16 cellular contexts compared by ENCODE assay signal in genomic region chr12:34406228-34406995, GRCh38.
DNase-seq lines count a peak whose midpoint lies in the region; ATAC-seq and TF ChIP-seq lines count a peak whose summit lies in the region.
"Had no signal": no experiment of that assay in that cellular context is flagged by ENCODE, and none has a peak within 500 bp of the region (broad histone marks: within the 10 kb centered on the region; RNA-seq: fewer than 3 reads in every experiment).

No MANE protein-coding gene starts in this region.

- H3K4me1 ChIP-seq in adrenal gland (replicated peaks in 1 of 2) (no peaks in the 10 kb centered on the region), tibial artery (no peaks in the 10 kb centered on the region)
- H3K4me1 ChIP-seq: thyroid gland had no signal

- DNase-seq in activated T-cell treated with anti-CD3 and anti-CD28 coated beads, Interleukin-2, amount 50 U/mL, for 1 hour, result peak; percentile 6
- DNase-seq in activated T-cell treated with anti-CD3 and anti-CD28 coated beads for 4 hours (no peak), adrenal gland (peak in 5 of 7 donors; percentile 1 to 17 (median 3)), left lobe of liver (ENCODE audit: low spot score) (peak; percentile 37), tibial artery (peak; percentile 12 to 28), GM10266 (ENCODE audit: extremely low spot score) (no peak)
- DNase-seq: ACHN; activated naive CD8-positive, alpha-beta T cell treated with anti-CD3 and anti-CD28 coated beads for 36 hours; GM23248; KG1; NCI-H146; NCI-H510A; PC-3 had no signal

- H3K36me3 ChIP-seq in adrenal gland (replicated peaks in 1 of 2), result no peaks in the 10 kb centered on the region
- H3K36me3 ChIP-seq in tibial artery, result no peaks in the 10 kb centered on the region
- H3K36me3 ChIP-seq: thyroid gland had no signal

- ATAC-seq in left lobe of liver, result no peak
- no peak for ATAC-seq in GM21423 (IDR thresholded peaks at IDR 0.05; ENCODE audit: unreplicated experiment)
- ATAC-seq in GM18502 (IDR thresholded peaks at IDR 0.05; ENCODE audit: poor library complexity, unreplicated experiment), result no peak
- ATAC-seq: PC-3 had no signal

- TF ChIP-seq POLR2A in adrenal gland (IDR thresholded peaks at IDR 0.05), result no peak

- H3K4me3 ChIP-seq in adrenal gland (no peak overlapping the region), tibial artery (no peak overlapping the region)
- H3K4me3 ChIP-seq: GM23248, thyroid gland had no signal

- H3K27ac ChIP-seq in adrenal gland, result no peak overlapping the region
- no peak overlapping the region for H3K27ac ChIP-seq in tibial artery
- H3K27ac ChIP-seq: GM23248, thyroid gland had no signal

- peaks cover 0 to 28% (median 0%) of the 10 kb centered on the region in 3 donors for H3K9me3 ChIP-seq in adrenal gland (replicated peaks in 1 of 3)
- peaks cover 6 to 91% (median 71%) of the 10 kb centered on the region in 3 donors for H3K9me3 ChIP-seq in tibial artery
- H3K9me3 ChIP-seq: thyroid gland had no signal

- H3K27me3 ChIP-seq in adrenal gland (no peaks in the 10 kb centered on the region), tibial artery (no peaks in the 10 kb centered on the region)
- H3K27me3 ChIP-seq: thyroid gland had no signal

- 68 to 83% (median 73%) methylated on average over 9 to 18 of the region's 18 CpGs for WGBS in adrenal gland, 4 donors

- intact Hi-C loops in adrenal gland (cut with DNase I) (no loop called here), tibial artery (cut with DNase I; ENCODE audit: low total_unique reads) (no loop called here)

- TF ChIP-seq CTCF in adrenal gland (IDR thresholded peaks at IDR 0.05), result no peak
- no peak for TF ChIP-seq CTCF in tibial artery (IDR thresholded peaks at IDR 0.05)
- TF ChIP-seq CTCF in GM10266 (IDR thresholded peaks at IDR 0.05; ENCODE audit: control insufficient read depth, insufficient read depth, low read depth, missing control alignments), result no peak

Comparison
In these comparisons a context has a peak if more than half of its experiments do, and no peak if none do; other contexts are left out.
1. DNase-seq: peak in activated T-cell treated with anti-CD3 and anti-CD28 coated beads, Interleukin-2, amount 50 U/mL, for 1 hour (single experiment), adrenal gland (5 of 7), left lobe of liver (single experiment) and tibial artery (2 of 2); none in activated T-cell treated with anti-CD3 and anti-CD28 coated beads for 4 hours (single experiment) and GM10266 (single experiment).